In genomic region chr4:77187231-77187630, GRCh38 we compare ENCODE assay signal across 19 cellular contexts. TPM values are rescaled to one million over a fixed set of nuclear protein-coding genes. Genes with fewer than 3 reads are reported as not detected.
DNase-seq lines count a peak whose midpoint lies in the region; TF ChIP-seq lines count a peak whose summit lies in the region.
"Had no signal": no experiment of that assay in that cellular context is flagged by ENCODE, and none has a peak within 500 bp of the region (broad histone marks: within the 10 kb centered on the region; RNA-seq: fewer than 3 reads in every experiment).

No MANE protein-coding gene starts in this region.

- peak overlapping the region; percentile 24 for H3K27ac ChIP-seq in cingulate gyrus (ENCODE audit: low read depth, low read length)
- H3K27ac ChIP-seq: neutrophil, SJCRH30, upper lobe of right lung, VCaP had no signal

- no peaks in the 10 kb centered on the region for H3K4me1 Mint-ChIP-seq in MCF 10A (ENCODE audit: insufficient read depth, unreplicated experiment)
- H3K4me1 Mint-ChIP-seq: activated naive CD8-positive, alpha-beta T cell treated with anti-CD3 and anti-CD28 coated beads for 36 hours; immature natural killer cell had no signal

- no peak overlapping the region for H3K4me3 Mint-ChIP-seq in MCF 10A (ENCODE audit: unreplicated experiment)
- H3K4me3 Mint-ChIP-seq: activated naive CD8-positive, alpha-beta T cell treated with anti-CD3 and anti-CD28 coated beads for 36 hours; immature natural killer cell had no signal

- no peaks in the 10 kb centered on the region for H3K27me3 Mint-ChIP-seq in MCF 10A (ENCODE audit: insufficient read depth, unreplicated experiment)
- H3K27me3 Mint-ChIP-seq: activated naive CD8-positive, alpha-beta T cell treated with anti-CD3 and anti-CD28 coated beads for 36 hours had no signal

- CTCF ChIA-PET in MCF 10A (lab: Yijun Ruan, JAX), result interaction anchor here (0.7 to 4.9 kb wide), 2 partner anchors 15 to 43 kb away, joined by 4 to 34 read pairs; no protein-coding TSS in a partner anchor

- POLR2A ChIA-PET in MCF 10A (lab: Yijun Ruan, JAX), result interaction anchor here (0.5 to 0.7 kb wide), 2 partner anchors 15 to 363 kb away, joined by 4 to 6 read pairs; no protein-coding TSS in a partner anchor

- H3K9me3 Mint-ChIP-seq in MCF 10A (ENCODE audit: unreplicated experiment), result no peaks in the 10 kb centered on the region
- H3K9me3 Mint-ChIP-seq: activated naive CD8-positive, alpha-beta T cell treated with anti-CD3 and anti-CD28 coated beads for 36 hours; activated T-helper 2 cell treated with anti-CD3 and anti-CD28 coated beads, Interferon-gamma antibody, Interleukin-2, Interleukin-4, amounts not matched to agents 10 μg/mL and 5 μg/mL and 100 μg/mL, durations not matched to agents 14 hours and 24 hours and 36 hours; immature natural killer cell had no signal

- peak; percentile 36 for DNase-seq in NCI-H1092 (lab: John Stamatoyannopoulos, UW)
- DNase-seq in NCI-H446 treated with DMSO at 0.1 percent for 48 hours (lab: John Stamatoyannopoulos, UW), result peak; percentile 82
- DNase-seq in retina, result peak; percentile 16
- no peak for DNase-seq in ecto neural progenitor cell (ENCODE audit: low spot score)
- DNase-seq in MCF 10A (ENCODE audit: unreplicated experiment), result no peak
- no peak for DNase-seq in stimulated activated CD4-positive, alpha-beta T cell treated with anti-CD3 and anti-CD28 coated beads, Interleukin-4, amount 100 ng/mL, for 24 hours
- DNase-seq: activated CD4-positive, alpha-beta T cell treated with anti-CD3 and anti-CD28 coated beads, Interleukin-2, amount 50 U/mL, for 1 hour; activated CD8-positive, alpha-beta memory T cell treated with anti-CD3 and anti-CD28 coated beads, Interleukin-2, amount 50 U/mL, for 4 hours; activated naive CD8-positive, alpha-beta T cell treated with anti-CD3 and anti-CD28 coated beads for 36 hours; cortex of kidney; immature natural killer cell; NCI-H1417 treated with DMSO at 0.1 percent for 48 hours; stimulated activated CD4-positive, alpha-beta T cell treated with anti-CD3 and anti-CD28 coated beads, Interleukin-4, amount 100 ng/mL, for 4 hours; upper lobe of right lung had no signal

- H3K36me3 Mint-ChIP-seq in MCF 10A (ENCODE audit: insufficient read depth, unreplicated experiment), result no peaks in the 10 kb centered on the region
- H3K36me3 Mint-ChIP-seq: activated naive CD8-positive, alpha-beta T cell treated with anti-CD3 and anti-CD28 coated beads for 36 hours; immature natural killer cell had no signal

- H3K27ac Mint-ChIP-seq in MCF 10A (ENCODE audit: low read depth, unreplicated experiment), result no peak overlapping the region
- H3K27ac Mint-ChIP-seq: activated naive CD8-positive, alpha-beta T cell treated with anti-CD3 and anti-CD28 coated beads for 36 hours; activated T-helper 2 cell treated with anti-CD3 and anti-CD28 coated beads, Interferon-gamma antibody, Interleukin-2, Interleukin-4, amounts not matched to agents 10 μg/mL and 5 μg/mL and 100 μg/mL, durations not matched to agents 14 hours and 24 hours and 36 hours; immature natural killer cell had no signal

- TF ChIP-seq CTCF in MCF 10A (IDR thresholded peaks at IDR 0.05; ENCODE audit: unreplicated experiment), result no peak

- BruUV-seq in MCF 10A (replicated peaks; lab: Mats Ljungman, UMichigan), result no TSS peak

- intact Hi-C loops in MCF 10A (cut with micrococcal nuclease), result no loop called here

RNA-seq across cellular contexts. Expression of gene CCNG2, which starts 30.2 kb away (rescaled TPM):
- 23.5 and 28.5 TPM in 2 replicates for total RNA-seq in MCF 10A (2022)

Comparison
In these comparisons a context has a peak if more than half of its experiments do, and no peak if none do; other contexts are left out.
1. DNase-seq: peak in NCI-H1092 (single experiment), NCI-H446 treated with DMSO at 0.1 percent for 48 hours (single experiment) and retina (single experiment); none in ecto neural progenitor cell (single experiment), MCF 10A (single experiment) and stimulated activated CD4-positive, alpha-beta T cell treated with anti-CD3 and anti-CD28 coated beads, Interleukin-4, amount 100 ng/mL, for 24 hours (single experiment).